ENCODE assay signal across 9 cellular contexts in genomic region chr18:76426738-76427305, GRCh38.
DNase-seq lines count a peak whose midpoint lies in the region; ATAC-seq, FAIRE-seq and TF ChIP-seq lines count a peak whose summit lies in the region.
"Had no signal": no experiment of that assay in that cellular context is flagged by ENCODE, and none has a peak within 500 bp of the region (broad histone marks: within the 10 kb centered on the region; RNA-seq: fewer than 3 reads in every experiment).

No MANE protein-coding gene starts in this region.

- peak; percentile 32 for DNase-seq in stimulated activated naive CD8-positive, alpha-beta T cell treated with anti-CD3 and anti-CD28 coated beads, Interleukin-15, Interleukin-2, amounts not matched to agents 100 U/mL and 50 U/mL, for 24 hours
- no peak for DNase-seq in stimulated activated naive CD8-positive, alpha-beta T cell treated with anti-CD3 and anti-CD28 coated beads, Interleukin-15, amount 100 ng/mL, for 72 hours
- DNase-seq in activated CD4-positive, alpha-beta memory T cell treated with anti-CD3 and anti-CD28 coated beads, Interleukin-2, amount 10 ng/mL, durations not matched to agents 7 days and 5 days, result peak; percentile 25
- DNase-seq in keratinocyte (ENCODE audit: low read depth, low spot score), result no peak
- DNase-seq in T1000 (lab: John Stamatoyannopoulos, UW), result no peak
- no peak for DNase-seq in SHP77 treated with DMSO at 0.1 percent for 48 hours (lab: John Stamatoyannopoulos, UW)
- DNase-seq in medulla oblongata (ENCODE audit: extremely low spot score), result no peak

- no peak overlapping the region for H3K9ac ChIP-seq in keratinocyte (ENCODE audit: control insufficient read depth, extremely low read depth, insufficient read depth, low read length)

- no peak for FAIRE-seq in keratinocyte (lab: Jason Lieb, UNC)
- FAIRE-seq: frontal cortex had no signal

- H3K4me2 ChIP-seq in keratinocyte (ENCODE audit: control insufficient read depth, extremely low read depth, insufficient read depth, low read depth, low read length), result no peak overlapping the region

- no peak overlapping the region for H2AFZ ChIP-seq in keratinocyte (ENCODE audit: control insufficient read depth, low read length)

- TF ChIP-seq CTCF in keratinocyte (optimal IDR thresholded peaks at IDR 0.05 in 1 of 3, IDR thresholded peaks at IDR 0.05 in 1 of 3, conservative IDR thresholded peaks at IDR 0.05 in 1 of 3; ENCODE audit: extremely low read depth in 1 of 3, insufficient read depth in 2 of 3, low read length in 3 of 3), result peak; percentile 63 to 75 (median 67)

- POLR2A ChIA-PET in activated CD4-positive, alpha-beta memory T cell treated with anti-CD3 and anti-CD28 coated beads, Interleukin-2, amount 10 ng/mL, durations not matched to agents 7 days and 5 days (lab: Charles Lee), result no interaction called here

- no peak for ATAC-seq in stimulated activated naive CD8-positive, alpha-beta T cell treated with anti-CD3 and anti-CD28 coated beads, Interleukin-15, Interleukin-2, amounts not matched to agents 100 U/mL and 50 U/mL, for 24 hours
- ATAC-seq in stimulated activated naive CD8-positive, alpha-beta T cell treated with anti-CD3 and anti-CD28 coated beads, Interleukin-15, amount 100 ng/mL, for 72 hours, result no peak
- no peak for ATAC-seq in HG03460 (IDR thresholded peaks at IDR 0.05; ENCODE audit: unreplicated experiment)

- no peak overlapping the region for H3K27ac Mint-ChIP-seq in stimulated activated naive CD8-positive, alpha-beta T cell treated with anti-CD3 and anti-CD28 coated beads, Interleukin-15, amount 100 ng/mL, for 72 hours
- H3K27ac Mint-ChIP-seq in activated CD4-positive, alpha-beta memory T cell treated with anti-CD3 and anti-CD28 coated beads, Interleukin-2, amount 10 ng/mL, durations not matched to agents 7 days and 5 days, result no peak overlapping the region

- no peaks in the 10 kb centered on the region for H3K27me3 Mint-ChIP-seq in stimulated activated naive CD8-positive, alpha-beta T cell treated with anti-CD3 and anti-CD28 coated beads, Interleukin-15, amount 100 ng/mL, for 72 hours
- no peaks in the 10 kb centered on the region for H3K27me3 Mint-ChIP-seq in activated CD4-positive, alpha-beta memory T cell treated with anti-CD3 and anti-CD28 coated beads, Interleukin-2, amount 10 ng/mL, durations not matched to agents 7 days and 5 days

- no peaks in the 10 kb centered on the region for H3K27me3 ChIP-seq in keratinocyte (ENCODE audit: control insufficient read depth, extremely low read depth, insufficient read depth, low read length)

- CTCF ChIA-PET in activated CD4-positive, alpha-beta memory T cell treated with anti-CD3 and anti-CD28 coated beads, Interleukin-2, amount 10 ng/mL, durations not matched to agents 7 days and 5 days (lab: Charles Lee), result no interaction called here

- no peaks in the 10 kb centered on the region for H3K9me3 ChIP-seq in keratinocyte (ENCODE audit: control insufficient read depth, low read depth, low read length)

- H3K27ac ChIP-seq in keratinocyte (ENCODE audit: control insufficient read depth, insufficient read depth, low read length), result no peak overlapping the region

- H3K9me3 Mint-ChIP-seq in stimulated activated naive CD8-positive, alpha-beta T cell treated with anti-CD3 and anti-CD28 coated beads, Interleukin-15, amount 100 ng/mL, for 72 hours, result no peaks in the 10 kb centered on the region
- no peaks in the 10 kb centered on the region for H3K9me3 Mint-ChIP-seq in activated CD4-positive, alpha-beta memory T cell treated with anti-CD3 and anti-CD28 coated beads, Interleukin-2, amount 10 ng/mL, durations not matched to agents 7 days and 5 days

- H3K36me3 ChIP-seq in keratinocyte (ENCODE audit: control insufficient read depth in 2 of 2, extremely low read depth in 1 of 2, insufficient read depth in 2 of 2, low read length in 2 of 2), result peaks cover 0 to 5% of the 10 kb centered on the region in 2 experiments

- no peaks in the 10 kb centered on the region for H3K9me1 ChIP-seq in keratinocyte (ENCODE audit: control insufficient read depth, extremely low read depth, insufficient read depth, low read length)

- peaks cover 5% of the 10 kb centered on the region for H3K4me1 ChIP-seq in keratinocyte (ENCODE audit: control insufficient read depth, extremely low read depth, insufficient read depth, low read length)

- no peak overlapping the region for H3K4me3 Mint-ChIP-seq in stimulated activated naive CD8-positive, alpha-beta T cell treated with anti-CD3 and anti-CD28 coated beads, Interleukin-15, amount 100 ng/mL, for 72 hours
- no peak overlapping the region for H3K4me3 Mint-ChIP-seq in activated CD4-positive, alpha-beta memory T cell treated with anti-CD3 and anti-CD28 coated beads, Interleukin-2, amount 10 ng/mL, durations not matched to agents 7 days and 5 days

- H3K4me1 Mint-ChIP-seq in stimulated activated naive CD8-positive, alpha-beta T cell treated with anti-CD3 and anti-CD28 coated beads, Interleukin-15, amount 100 ng/mL, for 72 hours, result peaks cover 54% of the 10 kb centered on the region
- H3K4me1 Mint-ChIP-seq in activated CD4-positive, alpha-beta memory T cell treated with anti-CD3 and anti-CD28 coated beads, Interleukin-2, amount 10 ng/mL, durations not matched to agents 7 days and 5 days, result no peaks in the 10 kb centered on the region

- peaks cover 19% of the 10 kb centered on the region for H4K20me1 ChIP-seq in keratinocyte (ENCODE audit: control insufficient read depth, extremely low read depth, insufficient read depth, low read length)

- no peak overlapping the region for H3K4me3 ChIP-seq in keratinocyte (ENCODE audit: control insufficient read depth in 2 of 3, extremely low read depth in 1 of 3, insufficient read depth in 2 of 3, low read depth in 1 of 3, low read length in 3 of 3)

- no peaks in the 10 kb centered on the region for H3K36me3 Mint-ChIP-seq in activated CD4-positive, alpha-beta memory T cell treated with anti-CD3 and anti-CD28 coated beads, Interleukin-2, amount 10 ng/mL, durations not matched to agents 7 days and 5 days (ENCODE audit: low read depth)

- H3K79me2 ChIP-seq in keratinocyte (ENCODE audit: control insufficient read depth, insufficient read depth, low read length), result peaks cover 68% of the 10 kb centered on the region

- dilution Hi-C loops in keratinocyte (cut with MboI; ENCODE audit: extremely low pct_ligation_motif_present, low sequenced_read_pairs), result no loop called here

Comparison
In these comparisons a context has a peak if more than half of its experiments do, and no peak if none do; other contexts are left out.
1. DNase-seq: peak in stimulated activated naive CD8-positive, alpha-beta T cell treated with anti-CD3 and anti-CD28 coated beads, Interleukin-15, Interleukin-2, amounts not matched to agents 100 U/mL and 50 U/mL, for 24 hours (single experiment) and activated CD4-positive, alpha-beta memory T cell treated with anti-CD3 and anti-CD28 coated beads, Interleukin-2, amount 10 ng/mL, durations not matched to agents 7 days and 5 days (single experiment); none in stimulated activated naive CD8-positive, alpha-beta T cell treated with anti-CD3 and anti-CD28 coated beads, Interleukin-15, amount 100 ng/mL, for 72 hours (0 of 2), keratinocyte (single experiment), T1000 (single experiment), SHP77 treated with DMSO at 0.1 percent for 48 hours (single experiment) and medulla oblongata (single experiment).